ENCODE assay signal across 13 cellular contexts in genomic region chr3:33392703-33393125, GRCh38. TPM values are rescaled to one million over a fixed set of nuclear protein-coding genes. Genes with fewer than 3 reads are reported as not detected.
A peak's percentile ranks its signal among the peaks of the same experiment; 100 is the strongest.
DNase-seq lines count a peak whose midpoint lies in the region; ATAC-seq, FAIRE-seq and TF ChIP-seq lines count a peak whose summit lies in the region.
"Had no signal": no experiment of that assay in that cellular context is flagged by ENCODE, and none has a peak within 500 bp of the region (broad histone marks: within the 10 kb centered on the region; RNA-seq: fewer than 3 reads in every experiment).

No MANE protein-coding gene starts in this region.

- POLR2A ChIA-PET in naive thymus-derived CD4-positive, alpha-beta T cell (lab: Charles Lee): no interaction called here

- TF ChIP-seq CTCF in natural killer cell (IDR thresholded peaks at IDR 0.05): no peak
- TF ChIP-seq CTCF in fibroblast of the aortic adventitia (IDR thresholded peaks at IDR 0.05; ENCODE audit: insufficient read depth, low read length): no peak

- peak overlapping the region; percentile 57 to 62 for H3K27ac Mint-ChIP-seq in natural killer cell treated with Interleukin-12 subunit alpha and Interleukin-12 subunit beta and Interleukin-15 and Interleukin-18, amount 100 ng/mL, for 72 hours
- H3K27ac Mint-ChIP-seq in natural killer cell: peak overlapping the region in 1 of 2 donors; percentile 13
- peak overlapping the region in 2 of 9 donors; percentile 10 to 14 for H3K27ac Mint-ChIP-seq in naive thymus-derived CD4-positive, alpha-beta T cell
- H3K27ac Mint-ChIP-seq: CD8-positive, alpha-beta T cell; stimulated activated naive B cell treated with anti-CD40 and anti-IgM and Interleukin-4, amounts not matched to agents 10 μg/mL and 1 μg/mL and 100 μg/mL, for 72 hours had no signal

- intact Hi-C loops in natural killer cell (cut with micrococcal nuclease): no loop called here
- intact Hi-C loops in naive thymus-derived CD4-positive, alpha-beta T cell (cut with micrococcal nuclease): no loop called here

- H3K4me1 Mint-ChIP-seq in natural killer cell treated with Interleukin-12 subunit alpha and Interleukin-12 subunit beta and Interleukin-15 and Interleukin-18, amount 100 ng/mL, for 72 hours (ENCODE audit: low read depth in 2 of 2): peaks cover 11 to 12% of the 10 kb centered on the region in 2 donors
- peaks cover 6 to 7% of the 10 kb centered on the region in 2 donors for H3K4me1 Mint-ChIP-seq in natural killer cell
- peaks cover 0 to 15% (median 0%) of the 10 kb centered on the region in 7 donors for H3K4me1 Mint-ChIP-seq in naive thymus-derived CD4-positive, alpha-beta T cell
- H3K4me1 Mint-ChIP-seq: stimulated activated naive B cell treated with anti-CD40 and anti-IgM and Interleukin-4, amounts not matched to agents 10 μg/mL and 1 μg/mL and 100 μg/mL, for 72 hours had no signal

- H3K27me3 ChIP-seq in naive thymus-derived CD4-positive, alpha-beta T cell (ENCODE audit: control insufficient read depth in 2 of 2, insufficient read depth in 2 of 2, low read length in 2 of 2): no peaks in the 10 kb centered on the region

- no peak for ATAC-seq in natural killer cell treated with Interleukin-12 subunit alpha and Interleukin-12 subunit beta and Interleukin-15 and Interleukin-18, amount 100 ng/mL, for 72 hours
- ATAC-seq in natural killer cell (no peak), GM18498 (IDR thresholded peaks at IDR 0.05; ENCODE audit: unreplicated experiment) (no peak), HG03565 (IDR thresholded peaks at IDR 0.05; ENCODE audit: unreplicated experiment) (no peak)
- no peak for ATAC-seq in naive thymus-derived CD4-positive, alpha-beta T cell
- ATAC-seq: CD8-positive, alpha-beta T cell; stimulated activated naive B cell treated with anti-CD40 and anti-IgM and Interleukin-4, amounts not matched to agents 10 μg/mL and 1 μg/mL and 100 μg/mL, for 72 hours had no signal

- H3K27me3 Mint-ChIP-seq in natural killer cell treated with Interleukin-12 subunit alpha and Interleukin-12 subunit beta and Interleukin-15 and Interleukin-18, amount 100 ng/mL, for 72 hours: no peaks in the 10 kb centered on the region
- no peaks in the 10 kb centered on the region for H3K27me3 Mint-ChIP-seq in natural killer cell (ENCODE audit: low read depth in 2 of 2)
- H3K27me3 Mint-ChIP-seq in naive thymus-derived CD4-positive, alpha-beta T cell: no peaks in the 10 kb centered on the region
- H3K27me3 Mint-ChIP-seq: stimulated activated naive B cell treated with anti-CD40 and anti-IgM and Interleukin-4, amounts not matched to agents 10 μg/mL and 1 μg/mL and 100 μg/mL, for 72 hours had no signal

- no peak for DNase-seq in natural killer cell treated with Interleukin-12 subunit alpha and Interleukin-12 subunit beta and Interleukin-15 and Interleukin-18, amount 100 ng/mL, for 72 hours (ENCODE audit: low spot score)
- DNase-seq in natural killer cell (no peak), SW480 (ENCODE audit: low spot score) (peak; percentile 40), fibroblast of the aortic adventitia (ENCODE audit: low read depth) (peak; percentile 94), urothelium cell line (ENCODE audit: low spot score) (peak; percentile 80)
- no peak for DNase-seq in naive thymus-derived CD4-positive, alpha-beta T cell
- DNase-seq: CD8-positive, alpha-beta T cell; effector CD4-positive, alpha-beta T cell; NCI-H2081; stimulated activated naive B cell treated with anti-CD40 and anti-IgM and Interleukin-4, amounts not matched to agents 10 μg/mL and 1 μg/mL and 100 μg/mL, for 72 hours had no signal

- CTCF ChIA-PET in naive thymus-derived CD4-positive, alpha-beta T cell (lab: Charles Lee): no interaction called here

- H3K27ac ChIP-seq in naive thymus-derived CD4-positive, alpha-beta T cell (ENCODE audit: low read depth, low read length): no peak overlapping the region
- H3K27ac ChIP-seq: SK-N-MC had no signal

- no peak overlapping the region for H3K4me3 ChIP-seq in fibroblast of the aortic adventitia (ENCODE audit: low read depth, low read length)
- no peak overlapping the region for H3K4me3 ChIP-seq in naive thymus-derived CD4-positive, alpha-beta T cell (ENCODE audit: low read length)
- H3K4me3 ChIP-seq: SK-N-MC had no signal

- H3K4me3 Mint-ChIP-seq in natural killer cell treated with Interleukin-12 subunit alpha and Interleukin-12 subunit beta and Interleukin-15 and Interleukin-18, amount 100 ng/mL, for 72 hours: no peak overlapping the region
- no peak overlapping the region for H3K4me3 Mint-ChIP-seq in natural killer cell
- H3K4me3 Mint-ChIP-seq in naive thymus-derived CD4-positive, alpha-beta T cell: no peak overlapping the region
- H3K4me3 Mint-ChIP-seq: CD8-positive, alpha-beta T cell; stimulated activated naive B cell treated with anti-CD40 and anti-IgM and Interleukin-4, amounts not matched to agents 10 μg/mL and 1 μg/mL and 100 μg/mL, for 72 hours had no signal

- H3K36me3 Mint-ChIP-seq in natural killer cell treated with Interleukin-12 subunit alpha and Interleukin-12 subunit beta and Interleukin-15 and Interleukin-18, amount 100 ng/mL, for 72 hours: peaks cover 44% of the 10 kb centered on the region
- H3K36me3 Mint-ChIP-seq in natural killer cell: peaks cover 49% of the 10 kb centered on the region
- peaks cover 23 to 66% (median 45%) of the 10 kb centered on the region in 5 donors for H3K36me3 Mint-ChIP-seq in naive thymus-derived CD4-positive, alpha-beta T cell

- no peaks in the 10 kb centered on the region for H3K9me3 Mint-ChIP-seq in natural killer cell treated with Interleukin-12 subunit alpha and Interleukin-12 subunit beta and Interleukin-15 and Interleukin-18, amount 100 ng/mL, for 72 hours
- H3K9me3 Mint-ChIP-seq in natural killer cell: no peaks in the 10 kb centered on the region
- H3K9me3 Mint-ChIP-seq in naive thymus-derived CD4-positive, alpha-beta T cell: no peaks in the 10 kb centered on the region
- H3K9me3 Mint-ChIP-seq: CD8-positive, alpha-beta T cell; stimulated activated naive B cell treated with anti-CD40 and anti-IgM and Interleukin-4, amounts not matched to agents 10 μg/mL and 1 μg/mL and 100 μg/mL, for 72 hours had no signal

- H3K9me3 ChIP-seq in naive thymus-derived CD4-positive, alpha-beta T cell (ENCODE audit: control insufficient read depth in 2 of 3, low read length in 3 of 3): no peaks in the 10 kb centered on the region

- FAIRE-seq in urothelium cell line (lab: Jason Lieb, UNC): no peak

- H3K4me1 ChIP-seq in naive thymus-derived CD4-positive, alpha-beta T cell (ENCODE audit: control insufficient read depth in 2 of 2, insufficient read depth in 2 of 2, low read length in 2 of 2): no peaks in the 10 kb centered on the region

- peaks cover 17 to 76% (median 22%) of the 10 kb centered on the region in 3 experiments for H3K36me3 ChIP-seq in naive thymus-derived CD4-positive, alpha-beta T cell (ENCODE audit: control insufficient read depth in 2 of 3, insufficient read depth in 3 of 3, low read length in 3 of 3)

RNA-seq across cellular contexts. Expression of gene UBP1, which starts 47.5 kb away (rescaled TPM):
- 100 to 1,000 TPM in 1 of 2 donors, 10 to 100 TPM in 1; 88.8 to 131 TPM for total RNA-seq in natural killer cell treated with Interleukin-12 subunit alpha and Interleukin-12 subunit beta and Interleukin-15 and Interleukin-18, amount 100 ng/mL, for 72 hours
- total RNA-seq in natural killer cell (10 to 100 TPM; 70.3 to 78.4 (median 76.7) TPM), fibroblast of the aortic adventitia (ENCODE audit: low replicate concordance) (40.1 and 48.3 TPM in 2 replicates)
- 100 to 1,000 TPM in 2 of 5 experiments, 10 to 100 TPM in 3; 61.4 to 116 (median 86.0) TPM for total RNA-seq in naive thymus-derived CD4-positive, alpha-beta T cell
- 10 to 100 TPM in 1 of 2 donors, 1 to 10 TPM in 1; 9.9 to 12.3 TPM for polyA plus RNA-seq in naive thymus-derived CD4-positive, alpha-beta T cell

Comparison
In these comparisons a context has a peak if more than half of its experiments do, and no peak if none do; other contexts are left out.
1. DNase-seq: peak in SW480 (single experiment), fibroblast of the aortic adventitia (single experiment) and urothelium cell line (single experiment); none in natural killer cell treated with Interleukin-12 subunit alpha and Interleukin-12 subunit beta and Interleukin-15 and Interleukin-18, amount 100 ng/mL, for 72 hours (single experiment), natural killer cell (single experiment) and naive thymus-derived CD4-positive, alpha-beta T cell (0 of 9).